In genomic region chr4:158667651-158668198, GRCh38 we compare ENCODE assay signal across 8 cellular contexts. TPM values are rescaled to one million over a fixed set of nuclear protein-coding genes. Genes with fewer than 3 reads are reported as not detected.
DNase-seq lines count a peak whose midpoint lies in the region; ATAC-seq and TF ChIP-seq lines count a peak whose summit lies in the region.

No MANE protein-coding gene starts in this region.

- H3K27me3 ChIP-seq in DND-41 (ENCODE audit: insufficient read depth, low read length, poor library complexity) (no peaks in the 10 kb centered on the region), Karpas-422 (ENCODE audit: low read length) (no peaks in the 10 kb centered on the region), liver (ENCODE audit: control insufficient read depth in 4 of 4, insufficient read depth in 4 of 4, low read length in 3 of 4) (no peaks in the 10 kb centered on the region)

- DNase-seq in DND-41 (peak; percentile 29), Karpas-422 (peak; percentile 71), NCI-H446 treated with DMSO at 0.1 percent for 48 hours (lab: John Stamatoyannopoulos, UW) (no peak)
- peak; percentile 50 for DNase-seq in activated naive CD4-positive, alpha-beta T cell treated with anti-CD3 and anti-CD28 coated beads, Interleukin-2, amount 10 ng/mL, durations not matched to agents 7 days and 5 days

- peaks cover 17% of the 10 kb centered on the region for H3K36me3 Mint-ChIP-seq in activated naive CD4-positive, alpha-beta T cell treated with anti-CD3 and anti-CD28 coated beads, Interleukin-2, amount 10 ng/mL, durations not matched to agents 7 days and 5 days

- H3K9me3 ChIP-seq in DND-41 (ENCODE audit: insufficient read depth, low read length, severe bottlenecking) (no peaks in the 10 kb centered on the region), Karpas-422 (ENCODE audit: low read length) (no peaks in the 10 kb centered on the region), liver (ENCODE audit: control insufficient read depth in 4 of 4, low read length in 3 of 4) (no peaks in the 10 kb centered on the region)

- H3K4me2 ChIP-seq in DND-41 (ENCODE audit: insufficient read depth, low read length) (peak overlapping the region; percentile 12; the same call in 1 of the 2 replicates), Karpas-422 (ENCODE audit: low read depth, low read length, poor library complexity, severe bottlenecking) (no peak overlapping the region)

- no peak overlapping the region for H3K4me3 Mint-ChIP-seq in activated naive CD4-positive, alpha-beta T cell treated with anti-CD3 and anti-CD28 coated beads, Interleukin-2, amount 10 ng/mL, durations not matched to agents 7 days and 5 days

- peaks cover 54% of the 10 kb centered on the region for H3K79me2 ChIP-seq in DND-41 (ENCODE audit: insufficient read depth, low read length)
- H3K79me2 ChIP-seq in Karpas-422 (ENCODE audit: low read length), result peaks cover 45% of the 10 kb centered on the region

- no peak overlapping the region for H2AFZ ChIP-seq in DND-41 (ENCODE audit: low read depth, low read length)
- H2AFZ ChIP-seq in Karpas-422 (ENCODE audit: low read length), result no peak overlapping the region

- peak; percentile 36 to 56 for TF ChIP-seq RAD21 in liver (IDR thresholded peaks at IDR 0.05)

- peak; percentile 63 for TF ChIP-seq CTCF in DND-41 (IDR thresholded peaks at IDR 0.05; ENCODE audit: borderline replicate concordance, extremely low read depth, low read length, poor library complexity, severe bottlenecking)
- peak; percentile 54 for TF ChIP-seq CTCF in liver (IDR thresholded peaks at IDR 0.05; ENCODE audit: low read depth, low read length, missing input control)

- peaks cover 7% of the 10 kb centered on the region for H3K27me3 Mint-ChIP-seq in activated naive CD4-positive, alpha-beta T cell treated with anti-CD3 and anti-CD28 coated beads, Interleukin-2, amount 10 ng/mL, durations not matched to agents 7 days and 5 days

- H3K4me3 ChIP-seq in DND-41 (ENCODE audit: low read depth in 1 of 2, low read length in 2 of 2) (no peak overlapping the region), Karpas-422 (ENCODE audit: low read length) (no peak overlapping the region), liver (ENCODE audit: low read depth in 1 of 3, low read length in 3 of 3) (no peak overlapping the region)

- H4K20me1 ChIP-seq in DND-41 (ENCODE audit: insufficient read depth, low read length), result peaks cover 22% of the 10 kb centered on the region; the same call in 1 of the 2 replicates
- H4K20me1 ChIP-seq in Karpas-422 (ENCODE audit: insufficient read depth, low read depth, low read length), result peaks cover 9% of the 10 kb centered on the region; the same call in 1 of the 2 replicates

- H3K9ac ChIP-seq in DND-41 (ENCODE audit: low read depth, low read length), result no peak overlapping the region
- no peak overlapping the region for H3K9ac ChIP-seq in Karpas-422 (ENCODE audit: low read length)
- no peak overlapping the region for H3K9ac ChIP-seq in liver (ENCODE audit: low read depth in 1 of 2, low read length in 2 of 2)

- H3K36me3 ChIP-seq in DND-41 (ENCODE audit: insufficient read depth, low read length), result peaks cover 28% of the 10 kb centered on the region
- H3K36me3 ChIP-seq in Karpas-422 (ENCODE audit: insufficient read depth, low read length), result peaks cover 20% of the 10 kb centered on the region; the same call in 1 of the 2 replicates
- no peaks in the 10 kb centered on the region for H3K36me3 ChIP-seq in liver (ENCODE audit: control insufficient read depth in 4 of 4, insufficient read depth in 3 of 4, low read depth in 1 of 4, low read length in 3 of 4)

- no peak overlapping the region for H3K27ac ChIP-seq in DND-41 (ENCODE audit: low read length)
- H3K27ac ChIP-seq in Karpas-422 (ENCODE audit: low read length), result no peak overlapping the region
- H3K27ac ChIP-seq in liver (ENCODE audit: low read depth in 1 of 2, low read length in 2 of 2), result no peak overlapping the region

- H3K4me1 Mint-ChIP-seq in activated naive CD4-positive, alpha-beta T cell treated with anti-CD3 and anti-CD28 coated beads, Interleukin-2, amount 10 ng/mL, durations not matched to agents 7 days and 5 days, result peaks cover 24% of the 10 kb centered on the region

- H3K9me2 ChIP-seq in Karpas-422 (replicated peaks; ENCODE audit: insufficient read depth, low read length), result no peaks in the 10 kb centered on the region

- CTCF ChIA-PET in activated naive CD4-positive, alpha-beta T cell treated with anti-CD3 and anti-CD28 coated beads, Interleukin-2, amount 10 ng/mL, durations not matched to agents 7 days and 5 days (lab: Charles Lee), result interaction anchor here (0.6 to 0.7 kb wide), 2 partner anchors 13 to 437 kb away, joined by 3 to 4 read pairs; no protein-coding TSS in a partner anchor

- 87% methylated on average over 3 of the region's 3 CpGs for WGBS in liver

- no peak overlapping the region for H3K27ac Mint-ChIP-seq in activated naive CD4-positive, alpha-beta T cell treated with anti-CD3 and anti-CD28 coated beads, Interleukin-2, amount 10 ng/mL, durations not matched to agents 7 days and 5 days

- no peaks in the 10 kb centered on the region for H3K9me3 Mint-ChIP-seq in activated naive CD4-positive, alpha-beta T cell treated with anti-CD3 and anti-CD28 coated beads, Interleukin-2, amount 10 ng/mL, durations not matched to agents 7 days and 5 days

- ATAC-seq in DND-41 (ENCODE audit: insufficient read depth, low read depth) (no peak), GM19023 (IDR thresholded peaks at IDR 0.05; ENCODE audit: unreplicated experiment) (no peak), HG03280 (IDR thresholded peaks at IDR 0.05; ENCODE audit: unreplicated experiment) (no peak), HG02981 (IDR thresholded peaks at IDR 0.05; ENCODE audit: unreplicated experiment) (no peak)

- peaks cover 24% of the 10 kb centered on the region for H3K4me1 ChIP-seq in DND-41 (ENCODE audit: insufficient read depth, low read length)
- peaks cover 9% of the 10 kb centered on the region for H3K4me1 ChIP-seq in Karpas-422 (ENCODE audit: low read length)
- H3K4me1 ChIP-seq in liver (ENCODE audit: control insufficient read depth in 4 of 4, insufficient read depth in 4 of 4, low read length in 3 of 4), result peaks cover 0 to 11% (median 8%) of the 10 kb centered on the region in 4 donors

TF ChIP-seq in liver, 16 proteins besides CTCF, POLR2A, EP300 and RAD21 (continues in another document):
- TF ChIP-seq TAF1 (conservative IDR thresholded peaks at IDR 0.05) (no peak), FOXA1 (IDR thresholded peaks at IDR 0.05) (no peak), HNF4A (conservative IDR thresholded peaks at IDR 0.05) (no peak), EGR1 (IDR thresholded peaks at IDR 0.05; ENCODE audit: low read depth in 2 of 2) (no peak), ATF3 (IDR thresholded peaks at IDR 0.05) (no peak), MAX (IDR thresholded peaks at IDR 0.05) (no peak), YY1 (IDR thresholded peaks at IDR 0.05) (no peak), ZBTB33 (IDR thresholded peaks at IDR 0.05) (no peak), RXRA (IDR thresholded peaks at IDR 0.05) (no peak), FOXA2 (IDR thresholded peaks at IDR 0.05) (no peak)

RNA-seq across cellular contexts. Expression of gene C4orf46, which starts 4.0 kb away (rescaled TPM):
- total RNA-seq in Karpas-422 (2014; rRNA removed; shearing (Covaris generic); ENCODE audit: low replicate concordance), result 12.6 and 27.9 TPM in 2 replicates
- total RNA-seq in liver, result 1 to 10 TPM; 1.8 to 6.7 TPM
- under 1 TPM; 0.40 to 0.92 TPM for polyA plus RNA-seq in liver

RNA-seq across cellular contexts. Expression of gene ETFDH, which starts 4.4 kb away (rescaled TPM):
- total RNA-seq in Karpas-422 (2014; rRNA removed; shearing (Covaris generic); ENCODE audit: low replicate concordance), result 34.2 and 54.3 TPM in 2 replicates
- total RNA-seq in liver, result 100 to 1,000 TPM in 1 of 2 donors, 10 to 100 TPM in 1; 40.7 to 151 TPM
- polyA plus RNA-seq in liver, result 100 to 1,000 TPM; 114 to 119 TPM

RNA-seq across cellular contexts. Expression of gene PPID, which starts 55.5 kb away (rescaled TPM):
- 56.8 and 57.3 TPM in 2 replicates for total RNA-seq in Karpas-422 (2014; rRNA removed; shearing (Covaris generic); ENCODE audit: low replicate concordance)
- 10 to 100 TPM; 14.8 to 16.7 TPM for total RNA-seq in liver
- polyA plus RNA-seq in liver, result 10 to 100 TPM; 15.1 to 53.6 TPM
